In genomic region chr6:3523966-3524365, GRCh38 we compare ENCODE assay signal across 23 cellular contexts.
"Had no signal": no experiment of that assay in that cellular context is flagged by ENCODE, and none has a peak within 500 bp of the region (broad histone marks: within the 10 kb centered on the region; RNA-seq: fewer than 3 reads in every experiment).

No MANE protein-coding gene starts in this region.

- DNase-seq: activated CD4-positive, alpha-beta memory T cell treated with anti-CD3 and anti-CD28 coated beads, Interleukin-2, amount 10 ng/mL, durations not matched to agents 7 days and 5 days; activated CD4-positive, alpha-beta T cell treated with anti-CD3 and anti-CD28 coated beads, Interleukin-2, amount 10 ng/mL, durations not matched to agents 24 days and 14 days; activated gamma-delta T cell; activated naive CD4-positive, alpha-beta T cell treated with anti-CD3 and anti-CD28 coated beads, Interleukin-2, amount 50 U/mL, for 16 hours; activated naive CD8-positive, alpha-beta T cell treated with anti-CD3 and anti-CD28 coated beads, Interleukin-2, amount 50 U/mL, for 24 hours; activated T-cell treated with anti-CD3 and anti-CD28 coated beads for 4 hours; body of pancreas; dermis blood vessel endothelial cell; effector CD8-positive, alpha-beta T cell; erythroblast; foreskin fibroblast; left colon; mesendoderm; naive B cell; retina; stimulated activated CD4-positive, alpha-beta T cell treated with anti-CD3 and anti-CD28 coated beads, Interleukin-4, amount 100 ng/mL, for 24 hours; stimulated activated naive CD4-positive, alpha-beta T cell treated with Interleukin-2 at 50 U/mL for 16 hours; upper lobe of left lung had no signal

- H3K27me3 ChIP-seq: body of pancreas, upper lobe of left lung had no signal

- H3K36me3 Mint-ChIP-seq: naive B cell had no signal

- H3K4me3 Mint-ChIP-seq: activated CD4-positive, alpha-beta memory T cell treated with anti-CD3 and anti-CD28 coated beads, Interleukin-2, amount 10 ng/mL, durations not matched to agents 7 days and 5 days; activated CD4-positive, alpha-beta T cell treated with anti-CD3 and anti-CD28 coated beads, Interleukin-2, amount 10 ng/mL, durations not matched to agents 24 days and 14 days; activated naive CD8-positive, alpha-beta T cell treated with anti-CD3 and anti-CD28 coated beads, Interleukin-2, amount 50 U/mL, for 24 hours; activated T-helper 1 cell treated with anti-CD3 and anti-CD28 coated beads, Interleukin-12 subunit alpha, Interleukin-12 subunit beta, Interleukin-2, Interleukin-4 antibody, amounts not matched to agents 30 ng/mL and 10 ng/mL and 1 ng/mL, durations not matched to agents 14 hours and 24 hours and 36 hours; naive B cell had no signal

- H3K4me1 ChIP-seq: upper lobe of left lung had no signal

- H3K9me3 ChIP-seq: body of pancreas, mucosa of descending colon, thoracic aorta had no signal

- H3K4me3 ChIP-seq: body of pancreas, mucosa of descending colon, thoracic aorta, upper lobe of left lung had no signal

- H3K36me3 ChIP-seq: thoracic aorta, upper lobe of left lung had no signal

- H3K9me3 Mint-ChIP-seq: activated CD4-positive, alpha-beta memory T cell treated with anti-CD3 and anti-CD28 coated beads, Interleukin-2, amount 10 ng/mL, durations not matched to agents 7 days and 5 days; activated CD4-positive, alpha-beta T cell treated with anti-CD3 and anti-CD28 coated beads, Interleukin-2, amount 10 ng/mL, durations not matched to agents 24 days and 14 days; activated naive CD8-positive, alpha-beta T cell treated with anti-CD3 and anti-CD28 coated beads, Interleukin-2, amount 50 U/mL, for 24 hours; activated T-helper 1 cell treated with anti-CD3 and anti-CD28 coated beads, Interleukin-12 subunit alpha, Interleukin-12 subunit beta, Interleukin-2, Interleukin-4 antibody, amounts not matched to agents 30 ng/mL and 10 ng/mL and 1 ng/mL, durations not matched to agents 14 hours and 24 hours and 36 hours had no signal

- H3K27ac Mint-ChIP-seq: activated CD4-positive, alpha-beta memory T cell treated with anti-CD3 and anti-CD28 coated beads, Interleukin-2, amount 10 ng/mL, durations not matched to agents 7 days and 5 days; activated CD4-positive, alpha-beta T cell treated with anti-CD3 and anti-CD28 coated beads, Interleukin-2, amount 10 ng/mL, durations not matched to agents 24 days and 14 days; activated naive CD8-positive, alpha-beta T cell treated with anti-CD3 and anti-CD28 coated beads, Interleukin-2, amount 50 U/mL, for 24 hours; activated T-helper 1 cell treated with anti-CD3 and anti-CD28 coated beads, Interleukin-12 subunit alpha, Interleukin-12 subunit beta, Interleukin-2, Interleukin-4 antibody, amounts not matched to agents 30 ng/mL and 10 ng/mL and 1 ng/mL, durations not matched to agents 14 hours and 24 hours and 36 hours; progenitor cell of endocrine pancreas had no signal

- H3K27ac ChIP-seq: body of pancreas, thoracic aorta, upper lobe of left lung had no signal

- FAIRE-seq: keratinocyte had no signal

- H3K4me1 Mint-ChIP-seq: activated CD4-positive, alpha-beta memory T cell treated with anti-CD3 and anti-CD28 coated beads, Interleukin-2, amount 10 ng/mL, durations not matched to agents 7 days and 5 days; activated CD4-positive, alpha-beta T cell treated with anti-CD3 and anti-CD28 coated beads, Interleukin-2, amount 10 ng/mL, durations not matched to agents 24 days and 14 days; activated naive CD8-positive, alpha-beta T cell treated with anti-CD3 and anti-CD28 coated beads, Interleukin-2, amount 50 U/mL, for 24 hours; naive B cell had no signal
